In genomic region chr1:150974580-150975478, GRCh38 we compare ENCODE assay signal across 8 cellular contexts. TPM values are rescaled to one million over a fixed set of nuclear protein-coding genes. Genes with fewer than 3 reads are reported as not detected.
DNase-seq lines count a peak whose midpoint lies in the region; ATAC-seq and TF ChIP-seq lines count a peak whose summit lies in the region.

Gene CERS2 (minus strand): TSS chr1:150974835. CDS start chr1:150969090, 5,745 bp downstream.

- TF ChIP-seq POLR2A in adrenal gland (IDR thresholded peaks at IDR 0.05) = peak; percentile 34 to 74
- TF ChIP-seq POLR2A in prostate gland (IDR thresholded peaks at IDR 0.05) = peak; percentile 23

- intact Hi-C loops in adrenal gland (cut with DNase I) = no loop called here
- intact Hi-C loops in heart right ventricle (cut with DNase I) = loop anchor here in 4 of 10 donors (5.0 to 10.0 kb wide), 4 partner anchors 48 to 350 kb away; partner anchors contain the start of genes ARNT (in 3 of the 4), SETDB1 (in 3 of the 4) and ENSA (in 1 of the 4)
- intact Hi-C loops in prostate gland (cut with DNase I) = loop anchor here (5.0 to 10.0 kb wide), 3 partner anchors 48 to 510 kb away; partner anchors contain the start of genes ARNT and SETDB1

- no peak for TF ChIP-seq CTCF in adrenal gland (IDR thresholded peaks at IDR 0.05)
- no peak for TF ChIP-seq CTCF in heart right ventricle (IDR thresholded peaks at IDR 0.05)
- no peak for TF ChIP-seq CTCF in prostate gland (IDR thresholded peaks at IDR 0.05)

- ATAC-seq in GM21723 (IDR thresholded peaks at IDR 0.05; ENCODE audit: unreplicated experiment) (peak; percentile 55), heart right ventricle (peak; percentile 25 to 81 (median 60))

- 7 to 58% (median 30%) methylated on average over 7 to 96 of the region's 106 CpGs for WGBS in adrenal gland, 4 donors
- 5 to 8% methylated on average over 54 to 106 of the region's 106 CpGs for WGBS in heart right ventricle, 2 donors
- WGBS in prostate gland = 12% methylated on average over 45 of the region's 106 CpGs

- no peaks in the 10 kb centered on the region for H3K27me3 ChIP-seq in adrenal gland
- no peaks in the 10 kb centered on the region for H3K27me3 ChIP-seq in heart right ventricle
- no peaks in the 10 kb centered on the region for H3K27me3 ChIP-seq in prostate gland (replicated peaks; ENCODE audit: insufficient read depth)

- H3K9me3 ChIP-seq in adrenal gland (replicated peaks in 1 of 3) (no peaks in the 10 kb centered on the region), heart right ventricle (no peaks in the 10 kb centered on the region), prostate gland (no peaks in the 10 kb centered on the region)

- H3K4me3 ChIP-seq in adrenal gland = peak within 1 kb of the TSS; percentile 2 to 100 (median 78)
- peak within 1 kb of the TSS; percentile 75 to 96 (median 93) for H3K4me3 ChIP-seq in heart right ventricle
- H3K4me3 ChIP-seq in prostate gland = peak within 1 kb of the TSS; percentile 83 to 86

- H3K27ac ChIP-seq in adrenal gland (peak within 1 kb of the TSS; percentile 87 to 98 (median 94)), heart right ventricle (peak within 1 kb of the TSS; percentile 93 to 98 (median 96)), prostate gland (peak within 1 kb of the TSS; percentile 93 to 94)

- H3K4me1 ChIP-seq in adrenal gland (replicated peaks in 1 of 2) = peaks cover 60 to 68% of the 10 kb centered on the region in 2 donors
- H3K4me1 ChIP-seq in heart right ventricle = peaks cover 27 to 87% (median 53%) of the 10 kb centered on the region in 9 donors
- H3K4me1 ChIP-seq in prostate gland (replicated peaks) = peaks cover 28% of the 10 kb centered on the region

- no peaks in the 10 kb centered on the region for H3K36me3 ChIP-seq in adrenal gland (replicated peaks in 1 of 2)
- H3K36me3 ChIP-seq in heart right ventricle = no peaks in the 10 kb centered on the region
- H3K36me3 ChIP-seq in prostate gland = no peaks in the 10 kb centered on the region

- DNase-seq in DMS53 treated with DMSO at 0.1 percent for 48 hours (lab: John Stamatoyannopoulos, UW; ENCODE audit: unreplicated experiment) = peak; percentile 47
- peak; percentile 78 for DNase-seq in M059J (ENCODE audit: low read depth)
- peak; percentile 61 to 80 (median 72) for DNase-seq in T-helper 1 cell
- peak; percentile 81 to 86 (median 86) for DNase-seq in adrenal gland
- peak; percentile 83 to 87 for DNase-seq in heart right ventricle
- DNase-seq in prostate gland (ENCODE audit: low spot score) = peak; percentile 77
- peak; percentile 85 for DNase-seq in ureter (ENCODE audit: low spot score)

RNA-seq across cellular contexts. Expression of gene CERS2, which starts in this region (rescaled TPM):
- total RNA-seq in M059J (2014; rRNA removed; shearing (Covaris generic)) = 156 and 178 TPM in 2 replicates
- 100 to 1,000 TPM; 297 to 682 (median 505) TPM for total RNA-seq in adrenal gland
- 100 to 1,000 TPM; 482 to 547 (median 520) TPM for polyA plus RNA-seq in adrenal gland
- total RNA-seq in heart right ventricle = 10 to 100 TPM; 56.5 to 99.4 (median 73.5) TPM
- polyA plus RNA-seq in heart right ventricle = 100 to 1,000 TPM in 1 of 2 donors, 10 to 100 TPM in 1; 79.2 to 104 TPM
- total RNA-seq in prostate gland = 100 to 1,000 TPM; 117 to 141 TPM
- 138 TPM for total RNA-seq in ureter

Comparison
In these comparisons a context has a peak if more than half of its experiments do, and no peak if none do; other contexts are left out.
1. Peak in every context shown above with its lines: DNase-seq, ATAC-seq, H3K4me3 ChIP-seq and H3K27ac ChIP-seq.
2. RNA of gene CERS2 (polyA plus RNA-seq): 482 to 547 TPM in adrenal gland; 79.2 to 104 TPM in heart right ventricle; every median in the first group is over 4 times any median in the second.